In the genomic region with DNA sequence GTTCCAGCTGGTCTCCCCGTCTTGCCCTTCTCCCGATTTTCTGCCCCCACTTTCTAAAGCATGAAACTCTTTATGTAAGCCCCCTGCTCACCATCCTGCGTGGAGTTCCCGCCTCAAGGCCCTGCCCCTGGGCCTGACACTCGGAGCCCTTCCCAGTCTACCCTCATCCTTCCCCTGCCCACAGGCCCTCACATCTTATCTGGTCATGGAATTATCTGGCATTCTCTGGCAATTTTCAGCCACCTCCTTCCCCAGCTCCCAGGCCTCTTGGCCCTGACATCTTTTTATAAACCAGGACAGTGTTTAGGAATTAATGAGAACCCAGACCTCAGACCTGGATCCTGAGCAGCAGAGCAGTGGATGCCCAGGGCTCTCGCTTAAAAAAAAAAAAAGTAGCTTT, we compare ENCODE assay signal across 18 cellular contexts.
DNase-seq lines count a peak whose midpoint lies in the region; ATAC-seq, FAIRE-seq and TF ChIP-seq lines count a peak whose summit lies in the region.
"Had no signal": no experiment of that assay in that cellular context is flagged by ENCODE, and none has a peak within 500 bp of the region (broad histone marks: within the 10 kb centered on the region; RNA-seq: fewer than 3 reads in every experiment).

No MANE protein-coding gene starts in this region.

- no peak overlapping the region for H4K8ac ChIP-seq in trophoblast cell (ENCODE audit: low read depth, low read length)

- DNase-seq in activated T-cell treated with anti-CD3 and anti-CD28 coated beads, Interleukin-2, amount 50 U/mL, for 24 hours: no peak
- DNase-seq in activated T-cell treated with anti-CD3 and anti-CD28 coated beads for 4 hours (no peak), glutamatergic neuron (no peak), trophoblast cell (peak; percentile 68 to 78), lower leg skin (ENCODE audit: low spot score in 2 of 2) (no peak), kidney (no peak), NCI-H146 (lab: John Stamatoyannopoulos, UW) (no peak)
- no peak for DNase-seq in CD8-positive, alpha-beta T cell
- DNase-seq: 8988T, AML-193, DMS53, GM23248 had no signal

- no peaks in the 10 kb centered on the region for H3K4me1 ChIP-seq in CD8-positive, alpha-beta T cell (ENCODE audit: insufficient read depth, low read length)
- H3K4me1 ChIP-seq in trophoblast cell (ENCODE audit: control insufficient read depth in 1 of 2, insufficient read depth in 2 of 2, low read length in 2 of 2) (no peaks in the 10 kb centered on the region), kidney (ENCODE audit: control insufficient read depth in 1 of 2, insufficient read depth in 1 of 2, low read depth in 1 of 2, low read length in 2 of 2) (no peaks in the 10 kb centered on the region)

- no peaks in the 10 kb centered on the region for H3K27me3 ChIP-seq in CD8-positive, alpha-beta T cell (ENCODE audit: insufficient read depth, low read length)
- no peaks in the 10 kb centered on the region for H3K27me3 ChIP-seq in trophoblast cell (ENCODE audit: insufficient read depth, low read length)
- H3K27me3 ChIP-seq: BLaER1 had no signal

- H3K79me1 ChIP-seq in trophoblast cell (ENCODE audit: low read length): no peaks in the 10 kb centered on the region

- H2BK12ac ChIP-seq in trophoblast cell (ENCODE audit: low read length): no peak overlapping the region

- no peak overlapping the region for H3K4me3 Mint-ChIP-seq in activated T-cell treated with anti-CD3 and anti-CD28 coated beads, Interleukin-2, amount 50 U/mL, for 24 hours
- no peak overlapping the region for H3K4me3 Mint-ChIP-seq in CD8-positive, alpha-beta T cell
- peak overlapping the region; percentile 58 for H3K4me3 Mint-ChIP-seq in glutamatergic neuron (ENCODE audit: unreplicated experiment)

- H2BK5ac ChIP-seq in trophoblast cell (ENCODE audit: low read depth, low read length, poor library complexity): no peak overlapping the region

- peaks cover 21% of the 10 kb centered on the region for H3K36me3 ChIP-seq in CD8-positive, alpha-beta T cell (ENCODE audit: insufficient read depth, low read length)
- H3K36me3 ChIP-seq in trophoblast cell (ENCODE audit: control insufficient read depth in 1 of 2, insufficient read depth in 2 of 2, low read length in 2 of 2) (peaks cover 35 to 43% of the 10 kb centered on the region in 2 experiments), kidney (ENCODE audit: control insufficient read depth in 1 of 2, insufficient read depth in 2 of 2, low read length in 2 of 2) (peaks cover 14 to 30% of the 10 kb centered on the region in 2 donors)

- no peak overlapping the region for H2AK5ac ChIP-seq in trophoblast cell (ENCODE audit: low read length)

- H3K23ac ChIP-seq in trophoblast cell (ENCODE audit: low read length): no peak overlapping the region

- H3K27ac Mint-ChIP-seq in activated T-cell treated with anti-CD3 and anti-CD28 coated beads, Interleukin-2, amount 50 U/mL, for 24 hours: peak overlapping the region; percentile 59
- H3K27ac Mint-ChIP-seq in CD8-positive, alpha-beta T cell: peak overlapping the region; percentile 28
- peak overlapping the region; percentile 75 for H3K27ac Mint-ChIP-seq in glutamatergic neuron (ENCODE audit: unreplicated experiment)

- H3K4me3 ChIP-seq in CD8-positive, alpha-beta T cell (ENCODE audit: low read depth, low read length): no peak overlapping the region
- H3K4me3 ChIP-seq in trophoblast cell (ENCODE audit: low read depth, low read length) (no peak overlapping the region), lower leg skin (ENCODE audit: low read depth, poor library complexity, severe bottlenecking) (no peak overlapping the region), kidney (ENCODE audit: low read length in 2 of 2) (no peak overlapping the region)
- H3K4me3 ChIP-seq: BLaER1, GM12878, GM23248 had no signal

- H3K4ac ChIP-seq in trophoblast cell (ENCODE audit: low read depth, low read length): no peak overlapping the region

- intact Hi-C loops in CD8-positive, alpha-beta T cell (cut with DNase I, micrococcal nuclease): no loop called here
- intact Hi-C loops in lower leg skin (cut with DNase I; ENCODE audit: low total_unique reads): no loop called here
- intact Hi-C loops in kidney (cut with DNase I): no loop called here

- no peak overlapping the region for H3K4me2 ChIP-seq in trophoblast cell (ENCODE audit: low read length)
- H3K4me2 ChIP-seq: BLaER1 had no signal

- H2BK120ac ChIP-seq in trophoblast cell (ENCODE audit: insufficient read depth, low read length, poor library complexity): no peak overlapping the region

- POLR2A ChIA-PET in CD8-positive, alpha-beta T cell (lab: Charles Lee): no interaction called here

- no peaks in the 10 kb centered on the region for H3K9me3 Mint-ChIP-seq in activated T-cell treated with anti-CD3 and anti-CD28 coated beads, Interleukin-2, amount 50 U/mL, for 24 hours
- no peaks in the 10 kb centered on the region for H3K9me3 Mint-ChIP-seq in CD8-positive, alpha-beta T cell
- peaks cover 15% of the 10 kb centered on the region for H3K9me3 Mint-ChIP-seq in glutamatergic neuron (ENCODE audit: unreplicated experiment)

- no peak overlapping the region for H3K14ac ChIP-seq in trophoblast cell (ENCODE audit: low read length)

- no peak for FAIRE-seq in kidney (lab: Jason Lieb, UNC)
- FAIRE-seq: GM12878, GM18507, H54, HTR-8/SVneo had no signal

- no peak overlapping the region for H4K12ac ChIP-seq in trophoblast cell (ENCODE audit: low read depth, low read length)

- no peak for ATAC-seq in CD8-positive, alpha-beta T cell
- ATAC-seq: GM12878, HCT116 had no signal

- no CpG with 5 or more reads among the region's 6 CpGs for WGBS in trophoblast cell (ENCODE audit: extremely low coverage, insufficient coverage, insufficient read length)
- WGBS in lower leg skin, 2 donors: 95 to 96% methylated on average over 6 of the region's 6 CpGs

- H2AFZ ChIP-seq in trophoblast cell (ENCODE audit: insufficient read depth, low read length, poor library complexity): no peak overlapping the region
- H2AFZ ChIP-seq: GM23248 had no signal

- H3K4me1 Mint-ChIP-seq in activated T-cell treated with anti-CD3 and anti-CD28 coated beads, Interleukin-2, amount 50 U/mL, for 24 hours (ENCODE audit: low read depth): no peaks in the 10 kb centered on the region
- no peaks in the 10 kb centered on the region for H3K4me1 Mint-ChIP-seq in CD8-positive, alpha-beta T cell (ENCODE audit: low read depth)
- H3K4me1 Mint-ChIP-seq in glutamatergic neuron (ENCODE audit: low read depth, unreplicated experiment): peaks cover 30% of the 10 kb centered on the region

- no peak overlapping the region for H3K18ac ChIP-seq in trophoblast cell (ENCODE audit: low read length)

- no peaks in the 10 kb centered on the region for H3K9me3 ChIP-seq in CD8-positive, alpha-beta T cell (ENCODE audit: low read length)
- no peaks in the 10 kb centered on the region for H3K9me3 ChIP-seq in trophoblast cell (ENCODE audit: insufficient read depth, low read depth, low read length)
- H3K9me3 ChIP-seq in kidney (ENCODE audit: control insufficient read depth in 1 of 2, low read length in 2 of 2): no peaks in the 10 kb centered on the region
- H3K9me3 ChIP-seq: BLaER1 had no signal

- H3K36me3 Mint-ChIP-seq in activated T-cell treated with anti-CD3 and anti-CD28 coated beads, Interleukin-2, amount 50 U/mL, for 24 hours (ENCODE audit: low read depth): peaks cover 86% of the 10 kb centered on the region
- H3K36me3 Mint-ChIP-seq in CD8-positive, alpha-beta T cell: peaks cover 85% of the 10 kb centered on the region
- peaks cover 14% of the 10 kb centered on the region for H3K36me3 Mint-ChIP-seq in glutamatergic neuron (ENCODE audit: unreplicated experiment)

- H3K79me2 ChIP-seq in trophoblast cell (ENCODE audit: control insufficient read depth, insufficient read depth, low read length, poor library complexity): no peaks in the 10 kb centered on the region

- CTCF ChIA-PET in CD8-positive, alpha-beta T cell (lab: Charles Lee): interaction anchor here (1.0 to 1.3 kb wide), 2 partner anchors 98 to 178 kb away, joined by 3 to 4 read pairs; no protein-coding TSS in a partner anchor

- H3K27ac ChIP-seq in CD8-positive, alpha-beta T cell (ENCODE audit: low read depth, low read length): no peak overlapping the region
- H3K27ac ChIP-seq in trophoblast cell (ENCODE audit: low read depth, low read length) (no peak overlapping the region), kidney (ENCODE audit: low read depth in 2 of 2, low read length in 2 of 2) (no peak overlapping the region)
- H3K27ac ChIP-seq: BLaER1, GM23248 had no signal

- no peak overlapping the region for H4K91ac ChIP-seq in trophoblast cell (ENCODE audit: low read depth, low read length)

- TF ChIP-seq POLR2A in lower leg skin (IDR thresholded peaks at IDR 0.05): no peak

- no peaks in the 10 kb centered on the region for H3K27me3 Mint-ChIP-seq in activated T-cell treated with anti-CD3 and anti-CD28 coated beads, Interleukin-2, amount 50 U/mL, for 24 hours
- no peaks in the 10 kb centered on the region for H3K27me3 Mint-ChIP-seq in CD8-positive, alpha-beta T cell (ENCODE audit: low read depth)
- peaks cover 27% of the 10 kb centered on the region for H3K27me3 Mint-ChIP-seq in glutamatergic neuron (ENCODE audit: unreplicated experiment)

- no peak for TF ChIP-seq CTCF in CD8-positive, alpha-beta T cell (IDR thresholded peaks at IDR 0.05)
- TF ChIP-seq CTCF in glutamatergic neuron (IDR thresholded peaks at IDR 0.05; ENCODE audit: partially characterized antibody, unreplicated experiment) (no peak), lower leg skin (IDR thresholded peaks at IDR 0.05) (no peak), kidney (IDR thresholded peaks at IDR 0.05; ENCODE audit: borderline replicate concordance, extremely low read depth, insufficient read depth) (no peak)

- H3K9ac ChIP-seq in trophoblast cell (ENCODE audit: low read length): no peak overlapping the region
- H3K9ac ChIP-seq in kidney (ENCODE audit: low read length in 2 of 2): no peak overlapping the region
- H3K9ac ChIP-seq: BLaER1, GM23248 had no signal

Comparison
In these comparisons a context has a peak if more than half of its experiments do, and no peak if none do; other contexts are left out.
1. DNase-seq: peak in trophoblast cell (2 of 2); none in activated T-cell treated with anti-CD3 and anti-CD28 coated beads, Interleukin-2, amount 50 U/mL, for 24 hours (single experiment), activated T-cell treated with anti-CD3 and anti-CD28 coated beads for 4 hours (single experiment), CD8-positive, alpha-beta T cell (0 of 7), glutamatergic neuron (single experiment), lower leg skin (0 of 2), kidney (single experiment) and NCI-H146 (single experiment).
2. Peak in every context shown above with its lines, with median percentiles within 50 percentile points of each other: H3K27ac Mint-ChIP-seq.